19 cellular contexts compared by ENCODE assay signal in the genomic region with DNA sequence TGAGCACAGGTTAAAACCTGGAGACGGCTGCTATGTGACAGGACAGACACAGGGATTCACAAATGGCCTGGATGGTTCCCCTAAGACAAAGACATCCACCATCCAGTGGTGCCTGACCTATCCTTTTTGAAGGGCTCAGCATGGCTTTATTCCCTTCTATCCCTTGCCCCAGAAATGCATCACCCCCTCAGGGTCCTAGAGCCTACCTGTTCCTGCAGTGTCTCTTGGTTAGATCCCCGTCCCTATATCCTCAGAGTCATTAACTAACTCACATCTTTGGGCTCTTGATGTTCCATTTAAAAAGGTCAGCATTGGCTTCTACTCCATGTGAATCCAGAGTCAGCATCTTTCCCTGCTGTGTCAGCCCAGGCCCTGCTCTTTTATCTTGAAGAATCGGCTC. TPM values are rescaled to one million over a fixed set of nuclear protein-coding genes. Genes with fewer than 3 reads are reported as not detected.
DNase-seq lines count a peak whose midpoint lies in the region; TF ChIP-seq lines count a peak whose summit lies in the region.
"Had no signal": no experiment of that assay in that cellular context is flagged by ENCODE, and none has a peak within 500 bp of the region (broad histone marks: within the 10 kb centered on the region; RNA-seq: fewer than 3 reads in every experiment).

No MANE protein-coding gene starts in this region.

- DNase-seq in breast epithelium (ENCODE audit: low spot score in 2 of 2) (no peak), MCF 10A (ENCODE audit: unreplicated experiment) (no peak), SJSA1 (ENCODE audit: low read depth in 1 of 2, low spot score in 2 of 2) (no peak), iPS-NIHi11 (ENCODE audit: low spot score) (peak; percentile 69), GM13976 (ENCODE audit: low spot score) (no peak), GM10266 (ENCODE audit: extremely low spot score) (no peak)
- DNase-seq in activated CD8-positive, alpha-beta memory T cell treated with anti-CD3 and anti-CD28 coated beads, Interleukin-2, amount 50 U/mL, for 48 hours: no peak
- DNase-seq: activated naive CD4-positive, alpha-beta T cell treated with anti-CD3 and anti-CD28 coated beads, Interleukin-2, amount 10 ng/mL, durations not matched to agents 7 days and 5 days; CD8-positive, alpha-beta memory T cell; effector memory CD4-positive, alpha-beta T cell; GDM1; NCI-H2081; NCI-H524; T-cell had no signal

- H3K36me3 Mint-ChIP-seq in MCF 10A (ENCODE audit: insufficient read depth, unreplicated experiment): no peaks in the 10 kb centered on the region
- H3K36me3 Mint-ChIP-seq: activated naive CD4-positive, alpha-beta T cell treated with anti-CD3 and anti-CD28 coated beads, Interleukin-2, amount 10 ng/mL, durations not matched to agents 7 days and 5 days; T-cell had no signal

- intact Hi-C loops in breast epithelium (cut with DNase I; ENCODE audit: low total_unique reads) (no loop called here), MCF 10A (cut with micrococcal nuclease) (loop anchor here (1.0 kb wide), 1 partner anchor 22 kb away; a partner anchor contains a TSS)

- TF ChIP-seq POLR2A in breast epithelium (IDR thresholded peaks at IDR 0.05): no peak

- peaks cover 42% of the 10 kb centered on the region for H3K4me1 Mint-ChIP-seq in MCF 10A (ENCODE audit: insufficient read depth, unreplicated experiment)
- H3K4me1 Mint-ChIP-seq: activated naive CD4-positive, alpha-beta T cell treated with anti-CD3 and anti-CD28 coated beads, Interleukin-2, amount 10 ng/mL, durations not matched to agents 7 days and 5 days; CD8-positive, alpha-beta memory T cell; T-cell had no signal

- no peaks in the 10 kb centered on the region for H3K9me3 Mint-ChIP-seq in MCF 10A (ENCODE audit: unreplicated experiment)
- H3K9me3 Mint-ChIP-seq: activated naive CD4-positive, alpha-beta T cell treated with anti-CD3 and anti-CD28 coated beads, Interleukin-2, amount 10 ng/mL, durations not matched to agents 7 days and 5 days; CD8-positive, alpha-beta memory T cell; T-cell had no signal

- POLR2A ChIA-PET in MCF 10A (lab: Yijun Ruan, JAX): interaction anchor here (0.7 to 10.1 kb wide), 11 partner anchors 9 to 218 kb away, joined by 3 to 349 read pairs (median 9); a partner anchor contains a TSS

- in situ Hi-C loops in GM13976 (cut with MboI; ENCODE audit: low sequenced_read_pairs, unreplicated experiment): no loop called here

- no peak overlapping the region for H3K9ac ChIP-seq in skeletal muscle tissue (ENCODE audit: low read depth in 1 of 3, low read length in 3 of 3)

- CTCF ChIA-PET in MCF 10A (lab: Yijun Ruan, JAX): interaction anchor here (0.7 to 7.8 kb wide), 9 partner anchors 20 to 339 kb away, joined by 3 to 47 read pairs (median 3); a partner anchor contains a TSS

- H3K9me3 ChIP-seq in breast epithelium (no peaks in the 10 kb centered on the region), SJSA1 (replicated peaks) (no peaks in the 10 kb centered on the region), skeletal muscle tissue (ENCODE audit: control insufficient read depth in 3 of 3, low read length in 3 of 3) (no peaks in the 10 kb centered on the region)
- H3K9me3 ChIP-seq: MG63, prostate gland, suprapubic skin had no signal

- H3K27ac ChIP-seq in breast epithelium (peak overlapping the region; percentile 64 to 75), SJSA1 (peak overlapping the region; percentile 42), skeletal muscle tissue (ENCODE audit: low read depth, low read length) (peak overlapping the region; percentile 83)
- H3K27ac ChIP-seq: cardiac muscle cell, prostate gland had no signal

- peaks cover 0 to 3% of the 10 kb centered on the region in 2 donors for H3K4me1 ChIP-seq in breast epithelium
- H3K4me1 ChIP-seq in SJSA1 (replicated peaks): peaks cover 39% of the 10 kb centered on the region
- H3K4me1 ChIP-seq in skeletal muscle tissue (ENCODE audit: control insufficient read depth in 3 of 3, insufficient read depth in 3 of 3, low read length in 3 of 3): peaks cover 13 to 34% (median 33%) of the 10 kb centered on the region in 3 donors
- H3K4me1 ChIP-seq: prostate gland had no signal

- H3K4me3 ChIP-seq in breast epithelium: no peak overlapping the region
- no peak overlapping the region for H3K4me3 ChIP-seq in SJSA1
- no peak overlapping the region for H3K4me3 ChIP-seq in skeletal muscle tissue (ENCODE audit: low read length in 3 of 3)
- H3K4me3 ChIP-seq: cardiac muscle cell, MG63, prostate gland, suprapubic skin had no signal

- no peaks in the 10 kb centered on the region for H3K27me3 Mint-ChIP-seq in MCF 10A (ENCODE audit: insufficient read depth, unreplicated experiment)

- H3K27me3 ChIP-seq in breast epithelium (no peaks in the 10 kb centered on the region), SJSA1 (replicated peaks) (no peaks in the 10 kb centered on the region), skeletal muscle tissue (ENCODE audit: control insufficient read depth in 3 of 3, insufficient read depth in 3 of 3, low read length in 3 of 3) (no peaks in the 10 kb centered on the region)
- H3K27me3 ChIP-seq: cardiac muscle cell, MG63, suprapubic skin had no signal

- no peaks in the 10 kb centered on the region for H3K36me3 ChIP-seq in breast epithelium
- H3K36me3 ChIP-seq in SJSA1: no peaks in the 10 kb centered on the region
- no peaks in the 10 kb centered on the region for H3K36me3 ChIP-seq in skeletal muscle tissue (ENCODE audit: control insufficient read depth in 3 of 3, insufficient read depth in 3 of 3, low read length in 3 of 3)
- H3K36me3 ChIP-seq: cardiac muscle cell, MG63, prostate gland, suprapubic skin had no signal

- no TSS peak for BruUV-seq in MCF 10A (replicated peaks; lab: Mats Ljungman, UMichigan)

- TF ChIP-seq CTCF in breast epithelium (IDR thresholded peaks at IDR 0.05) (no peak), MCF 10A (IDR thresholded peaks at IDR 0.05; ENCODE audit: unreplicated experiment) (no peak), GM13976 (IDR thresholded peaks at IDR 0.05; ENCODE audit: borderline replicate concordance, control extremely low read depth, extremely low read depth, insufficient read depth, missing control alignments) (no peak), GM10266 (IDR thresholded peaks at IDR 0.05; ENCODE audit: control insufficient read depth, insufficient read depth, low read depth, missing control alignments) (no peak)

- no peak overlapping the region for H3K27ac Mint-ChIP-seq in MCF 10A (ENCODE audit: low read depth, unreplicated experiment)
- H3K27ac Mint-ChIP-seq: activated naive CD4-positive, alpha-beta T cell treated with anti-CD3 and anti-CD28 coated beads, Interleukin-2, amount 10 ng/mL, durations not matched to agents 7 days and 5 days; CD8-positive, alpha-beta memory T cell; T-cell had no signal

- H3K4me3 Mint-ChIP-seq in MCF 10A (ENCODE audit: unreplicated experiment): no peak overlapping the region
- H3K4me3 Mint-ChIP-seq: activated naive CD4-positive, alpha-beta T cell treated with anti-CD3 and anti-CD28 coated beads, Interleukin-2, amount 10 ng/mL, durations not matched to agents 7 days and 5 days; CD8-positive, alpha-beta memory T cell; T-cell had no signal

RNA-seq across cellular contexts. Expression of a gene that starts 22.0 kb away (rescaled TPM):
- total RNA-seq in breast epithelium (100 to 1,000 TPM; 101 to 152 (median 121) TPM), MCF 10A (2022) (317 and 359 TPM in 2 replicates), skeletal muscle tissue (47.0 TPM)
- 445 and 446 TPM in 2 replicates for total RNA-seq in SJSA1 (2014; rRNA removed; shearing (Covaris generic))
